ENCODE assay signal across 8 cellular contexts in genomic region chr1:111448482-111448917, GRCh38. TPM values are rescaled to one million over a fixed set of nuclear protein-coding genes. Genes with fewer than 3 reads are reported as not detected.
A peak's percentile ranks its signal among the peaks of the same experiment; 100 is the strongest.
DNase-seq lines count a peak whose midpoint lies in the region; TF ChIP-seq lines count a peak whose summit lies in the region.

No MANE protein-coding gene starts in this region.

- H3K9ac ChIP-seq in mammary epithelial cell (ENCODE audit: insufficient read depth, low read length) (peak overlapping the region; percentile 87), stomach smooth muscle (ENCODE audit: low read length in 2 of 2) (peak overlapping the region; percentile 78 to 80)

- TSS peak; percentile 24 for BruUV-seq in mammary epithelial cell (replicated peaks; lab: Mats Ljungman, UMichigan)

- H3K79me2 ChIP-seq in mammary epithelial cell (ENCODE audit: insufficient read depth, low read length): peaks cover 98% of the 10 kb centered on the region

- peak overlapping the region; percentile 81 for H3K4me2 ChIP-seq in mammary epithelial cell (ENCODE audit: insufficient read depth, low read depth, low read length)

- in situ Hi-C loops in G401 (cut with HindIII; ENCODE audit: low sequenced_read_pairs): no loop called here
- in situ Hi-C loops in mammary epithelial cell (cut with MboI; ENCODE audit: low sequenced_read_pairs in 2 of 2): no loop called here
- in situ Hi-C loops in GM13976 (cut with MboI; ENCODE audit: low sequenced_read_pairs, unreplicated experiment): no loop called here

- peak overlapping the region; percentile 78 to 97 (median 92) for H3K4me3 ChIP-seq in Peyer's patch
- peak overlapping the region; percentile 63 to 93 (median 88) for H3K4me3 ChIP-seq in mammary epithelial cell (replicated peaks in 1 of 3; ENCODE audit: insufficient read depth in 1 of 3, low read depth in 2 of 3, low read length in 3 of 3)
- H3K4me3 ChIP-seq in lower leg skin (ENCODE audit: low read depth, poor library complexity, severe bottlenecking): peak overlapping the region; percentile 86
- H3K4me3 ChIP-seq in stomach smooth muscle (ENCODE audit: low read length in 2 of 2): peak overlapping the region; percentile 93 to 99

- TF ChIP-seq POLR2A in Peyer's patch (IDR thresholded peaks at IDR 0.05) (no peak), lower leg skin (IDR thresholded peaks at IDR 0.05) (no peak)

- 1% methylated on average over 12 of the region's 25 CpGs for WGBS in mammary epithelial cell (ENCODE audit: low coverage, missing lambda C conversion rate)
- 0 to 1% methylated on average over 25 of the region's 25 CpGs for WGBS in lower leg skin, 2 donors

- no peak for TF ChIP-seq CTCF in Peyer's patch (IDR thresholded peaks at IDR 0.05)
- no peak for TF ChIP-seq CTCF in mammary epithelial cell (conservative IDR thresholded peaks at IDR 0.05 in 1 of 2, IDR thresholded peaks at IDR 0.05 in 1 of 2; ENCODE audit: extremely low read depth in 1 of 2, insufficient read depth in 1 of 2, low read depth in 1 of 2, low read length in 2 of 2)
- TF ChIP-seq CTCF in lower leg skin (IDR thresholded peaks at IDR 0.05): no peak
- TF ChIP-seq CTCF in GM13976 (IDR thresholded peaks at IDR 0.05; ENCODE audit: borderline replicate concordance, control extremely low read depth, extremely low read depth, insufficient read depth, missing control alignments): no peak

- H3K27ac ChIP-seq in Peyer's patch (peak overlapping the region; percentile 79 to 90 (median 86)), mammary epithelial cell (ENCODE audit: insufficient read depth, low read depth, low read length) (peak overlapping the region; percentile 75), stomach smooth muscle (ENCODE audit: low read length) (peak overlapping the region; percentile 26)

- dilution Hi-C loops in mammary epithelial cell (cut with HindIII; ENCODE audit: low sequenced_read_pairs): no loop called here

- no peaks in the 10 kb centered on the region for H4K20me1 ChIP-seq in mammary epithelial cell (ENCODE audit: insufficient read depth, low read length)

- no peaks in the 10 kb centered on the region for H3K27me3 ChIP-seq in Peyer's patch
- no peaks in the 10 kb centered on the region for H3K27me3 ChIP-seq in mammary epithelial cell (ENCODE audit: insufficient read depth, low read length)
- H3K27me3 ChIP-seq in stomach smooth muscle (ENCODE audit: control insufficient read depth in 1 of 2, insufficient read depth in 2 of 2, low read length in 2 of 2): no peaks in the 10 kb centered on the region

- no peaks in the 10 kb centered on the region for H3K9me3 ChIP-seq in Peyer's patch
- H3K9me3 ChIP-seq in mammary epithelial cell (replicated peaks; ENCODE audit: insufficient read depth, low read length): no peaks in the 10 kb centered on the region
- H3K9me3 ChIP-seq in stomach smooth muscle (ENCODE audit: control insufficient read depth in 2 of 2, low read length in 2 of 2): no peaks in the 10 kb centered on the region

- CTCF ChIA-PET in mammary epithelial cell (lab: Charles Lee; ENCODE audit: low non-redundant PET): no interaction called here

- peak; percentile 15 for DNase-seq in G401 (ENCODE audit: low spot score)
- peak; percentile 11 for DNase-seq in HCEC 1CT
- peak in 1 of 3 donors; percentile 19 for DNase-seq in Peyer's patch
- peak; percentile 48 for DNase-seq in mammary epithelial cell
- DNase-seq in lower leg skin (ENCODE audit: low spot score in 2 of 2): no peak
- DNase-seq in posterior vena cava (ENCODE audit: low spot score): no peak
- DNase-seq in GM13976 (ENCODE audit: low spot score): no peak

- H3K36me3 ChIP-seq in Peyer's patch (peaks cover 0 to 16% (median 0%) of the 10 kb centered on the region in 3 donors), mammary epithelial cell (ENCODE audit: insufficient read depth, low read length) (peaks cover 16% of the 10 kb centered on the region), stomach smooth muscle (ENCODE audit: control insufficient read depth in 2 of 2, insufficient read depth in 2 of 2, low read length in 2 of 2) (peaks cover 11 to 19% of the 10 kb centered on the region in 2 donors)

- H3K4me1 ChIP-seq in Peyer's patch (peaks cover 0 to 58% (median 4%) of the 10 kb centered on the region in 4 donors), mammary epithelial cell (ENCODE audit: insufficient read depth, low read length) (peaks cover 30% of the 10 kb centered on the region), stomach smooth muscle (ENCODE audit: control insufficient read depth, insufficient read depth, low read length) (peaks cover 24% of the 10 kb centered on the region)

- intact Hi-C loops in mammary epithelial cell (cut with micrococcal nuclease) (loop anchor here (5.0 kb wide), 1 partner anchor 226 kb away; no protein-coding TSS in a partner anchor), lower leg skin (cut with DNase I; ENCODE audit: low total_unique reads) (no loop called here), posterior vena cava (cut with DNase I) (no loop called here)

- peak overlapping the region; percentile 87 for H2AFZ ChIP-seq in mammary epithelial cell (ENCODE audit: low read depth, low read length)

RNA-seq across cellular contexts. Expression of gene WDR77, which starts 0.6 kb away (rescaled TPM):
- 89.2 and 134 TPM in 2 replicates for total RNA-seq in G401 (2014; rRNA removed; shearing (Covaris generic))
- total RNA-seq in Peyer's patch (10 to 100 TPM; 19.0 to 33.0 (median 26.4) TPM), mammary epithelial cell (10 to 100 TPM; 51.8 to 71.0 TPM), lower leg skin (10 to 100 TPM in 3 of 4 donors, 1 to 10 TPM in 1; 8.8 to 18.5 (median 12.7) TPM), posterior vena cava (10 to 100 TPM; 20.9 to 21.2 TPM)
- 165 TPM for polyA plus RNA-seq in mammary epithelial cell
- 217 TPM for polyA minus RNA-seq in mammary epithelial cell

RNA-seq across cellular contexts. Expression of gene ATP5PB, which starts 0.8 kb away (rescaled TPM):
- 744 and 851 TPM in 2 replicates for total RNA-seq in G401 (2014; rRNA removed; shearing (Covaris generic))
- 100 to 1,000 TPM in 3 of 4 donors, 10 to 100 TPM in 1; 86.6 to 271 (median 136) TPM for total RNA-seq in Peyer's patch
- 100 to 1,000 TPM; 184 to 228 TPM for total RNA-seq in mammary epithelial cell
- polyA plus RNA-seq in mammary epithelial cell: 364 TPM
- polyA minus RNA-seq in mammary epithelial cell: 141 TPM
- total RNA-seq in lower leg skin: 100 to 1,000 TPM; 113 to 219 (median 153) TPM
- 100 to 1,000 TPM; 148 to 164 TPM for total RNA-seq in posterior vena cava

RNA-seq across cellular contexts. Expression of gene OVGP1, which starts 21.0 kb away (rescaled TPM):
- not detected in 2 replicates for total RNA-seq in G401 (2014; rRNA removed; shearing (Covaris generic))
- total RNA-seq in Peyer's patch (10 to 100 TPM in 2 of 4 donors, 1 to 10 TPM in 2; 3.5 to 13.0 (median 8.5) TPM), mammary epithelial cell (under 1 TPM; 0.17 to 0.45 TPM), lower leg skin (1 to 10 TPM; 1.6 to 7.1 (median 4.9) TPM), posterior vena cava (1 to 10 TPM; 1.5 to 1.6 TPM)
- polyA plus RNA-seq in mammary epithelial cell: 0.25 TPM
- polyA minus RNA-seq in mammary epithelial cell: not detected

RNA-seq across cellular contexts. Expression of gene C1orf162, which starts 25.3 kb away (rescaled TPM):
- total RNA-seq in G401 (2014; rRNA removed; shearing (Covaris generic)): 0.51 TPM in 1 of 2 replicates, not detected in the other
- total RNA-seq in Peyer's patch (10 to 100 TPM in 1 of 4 donors, 1 to 10 TPM in 3; 3.9 to 30.5 (median 6.8) TPM), mammary epithelial cell (under 1 TPM; 0.17 to 0.42 TPM), lower leg skin (10 to 100 TPM in 3 of 4 donors, 1 to 10 TPM in 1; 2.4 to 15.3 (median 12.3) TPM), posterior vena cava (10 to 100 TPM; 37.1 to 45.8 TPM)
- polyA plus RNA-seq in mammary epithelial cell: 0.16 TPM
- not detected for polyA minus RNA-seq in mammary epithelial cell

RNA-seq across cellular contexts. Expression of gene ADORA3, which starts 54.9 kb away (rescaled TPM):
- total RNA-seq in G401 (2014; rRNA removed; shearing (Covaris generic)): not detected in 2 replicates
- total RNA-seq in Peyer's patch (10 to 100 TPM in 1 of 4 donors, 1 to 10 TPM in 2, not detected in 1; 2.3 to 14.9 (median 4.7) TPM), mammary epithelial cell (not detected), lower leg skin (1 to 10 TPM in 3 of 4 donors, under 1 TPM in 1; 0.91 to 2.1 (median 1.8) TPM), posterior vena cava (10 to 100 TPM; 10.3 to 17.5 TPM)
- not detected for polyA plus RNA-seq in mammary epithelial cell
- not detected for polyA minus RNA-seq in mammary epithelial cell

Comparison
In these comparisons a context has a peak if more than half of its experiments do, and no peak if none do; other contexts are left out.
1. DNase-seq: peak in G401 (single experiment), HCEC 1CT (single experiment) and mammary epithelial cell (single experiment); none in lower leg skin (0 of 2), posterior vena cava (single experiment) and GM13976 (single experiment).
2. H3K27ac ChIP-seq: peak in every context shown above with its lines; median percentile 86 in Peyer's patch; 75 in mammary epithelial cell; 26 in stomach smooth muscle.
3. Peak in every context shown above with its lines, with median percentiles within 50 percentile points of each other: H3K4me3 ChIP-seq.